ENCODE assay signal across 14 cellular contexts in the genomic region with DNA sequence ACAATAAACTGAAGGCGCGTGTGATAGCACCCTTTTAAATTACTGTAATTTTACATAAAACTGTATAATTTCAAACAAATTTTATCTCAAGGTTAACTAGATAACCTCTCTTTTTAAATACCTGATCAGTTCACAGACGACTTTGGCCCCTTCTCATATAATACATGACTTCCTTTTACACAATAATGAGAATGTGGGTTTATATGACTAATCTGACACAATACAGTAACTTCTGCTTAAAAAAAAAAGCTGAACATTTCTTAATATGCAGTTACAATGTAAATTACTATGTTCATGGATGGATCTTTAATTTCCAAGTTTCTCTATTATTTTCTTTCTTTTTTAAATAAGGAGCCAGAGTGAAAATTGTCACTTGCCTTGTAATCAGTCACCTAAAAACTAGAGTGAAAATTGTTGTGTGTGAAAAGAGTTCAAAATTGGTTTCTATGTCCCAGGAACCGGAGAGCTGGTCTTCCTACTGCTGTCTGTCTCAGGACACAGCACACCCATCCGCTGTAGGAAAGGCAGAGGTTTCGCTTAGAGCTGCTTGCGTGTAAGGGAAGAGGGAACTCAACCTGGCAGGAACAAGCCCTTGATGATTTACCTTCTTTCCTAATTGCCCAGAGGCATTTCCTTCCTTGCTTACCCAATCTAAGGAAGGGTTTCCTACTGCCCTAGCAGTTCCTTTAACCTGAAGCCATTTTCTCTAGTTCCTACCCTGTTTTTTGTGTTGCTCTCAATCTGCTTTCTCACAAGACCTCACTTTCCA. TPM values are rescaled to one million over a fixed set of nuclear protein-coding genes. Genes with fewer than 3 reads are reported as not detected.
DNase-seq lines count a peak whose midpoint lies in the region; ATAC-seq and TF ChIP-seq lines count a peak whose summit lies in the region.
"Had no signal": no experiment of that assay in that cellular context is flagged by ENCODE, and none has a peak within 500 bp of the region (broad histone marks: within the 10 kb centered on the region; RNA-seq: fewer than 3 reads in every experiment).

No MANE protein-coding gene starts in this region.

- POLR2A ChIA-PET in Panc1 (lab: Charles Lee): interaction anchor here (0.5 to 0.7 kb wide), 2 partner anchors 422 to 801 kb away, joined by 3 to 4 read pairs; no protein-coding TSS in a partner anchor

- H3K4me1 ChIP-seq in Panc1 (ENCODE audit: control insufficient read depth, insufficient read depth, low read length): peaks cover 42% of the 10 kb centered on the region
- H3K4me1 ChIP-seq: parathyroid adenoma had no signal

- peak; percentile 75 to 81 for DNase-seq in HL-60 (ENCODE audit: low read depth in 1 of 2, low spot score in 1 of 2)
- DNase-seq in Panc1 (ENCODE audit: low read depth, low spot score): no peak
- no peak for DNase-seq in epithelial cell of prostate (ENCODE audit: low read depth, low spot score)
- DNase-seq in renal cortical epithelial cell (ENCODE audit: low read depth): peak; percentile 40
- no peak for DNase-seq in foreskin fibroblast
- no peak for DNase-seq in GM19240 (ENCODE audit: insufficient read length, low spot score)
- no peak for DNase-seq in NCI-H524 (lab: John Stamatoyannopoulos, UW)
- DNase-seq in DMS114 treated with DMSO at 0.1 percent for 48 hours (lab: John Stamatoyannopoulos, UW; ENCODE audit: unreplicated experiment): no peak
- DNase-seq: activated T-cell treated with anti-CD3 and anti-CD28 coated beads, Interleukin-2, amount 50 U/mL, for 1 hour; BE2C; effector CD4-positive, alpha-beta T cell; heart left ventricle had no signal

- no TSS peak for BruUV-seq in Panc1 (replicated peaks; lab: Mats Ljungman, UMichigan)

- H3K27me3 ChIP-seq in HL-60 (ENCODE audit: insufficient read depth, poor library complexity, severe bottlenecking) (no peaks in the 10 kb centered on the region), Panc1 (ENCODE audit: control insufficient read depth, insufficient read depth, low read length) (no peaks in the 10 kb centered on the region)
- H3K27me3 ChIP-seq: BE2C, heart left ventricle had no signal

- H3K9me3 ChIP-seq in Panc1 (ENCODE audit: control insufficient read depth, insufficient read depth, low read depth, low read length): no peaks in the 10 kb centered on the region
- H3K9me3 ChIP-seq: BE2C, heart left ventricle had no signal

- peak overlapping the region; percentile 72 for H3K27ac ChIP-seq in HL-60 (replicated peaks)
- peak overlapping the region; percentile 72 for H3K27ac ChIP-seq in Panc1 (ENCODE audit: low read length)
- H3K27ac ChIP-seq in epithelial cell of prostate: peak overlapping the region; percentile 8
- H3K27ac ChIP-seq: parathyroid adenoma, VCaP had no signal

- no peaks in the 10 kb centered on the region for H3K36me3 ChIP-seq in Panc1 (ENCODE audit: control insufficient read depth, insufficient read depth, low read length)
- H3K36me3 ChIP-seq: BE2C, heart left ventricle had no signal

- intact Hi-C loops in Panc1 (cut with micrococcal nuclease; ENCODE audit: unreplicated experiment): no loop called here

- no peak for ATAC-seq in Panc1
- ATAC-seq: heart left ventricle had no signal

- TF ChIP-seq CTCF in HL-60 (IDR thresholded peaks at IDR 0.05; ENCODE audit: insufficient read depth, low read length) (no peak), Panc1 (IDR thresholded peaks at IDR 0.05) (no peak), foreskin fibroblast (IDR thresholded peaks at IDR 0.05; ENCODE audit: low read depth, low read length) (no peak)

- H3K4me3 ChIP-seq in HL-60 (replicated peaks; ENCODE audit: insufficient read depth, low read length) (no peak overlapping the region), Panc1 (ENCODE audit: low read depth in 2 of 2, low read length in 2 of 2) (no peak overlapping the region), foreskin fibroblast (ENCODE audit: low read depth in 1 of 2, low read length in 2 of 2) (no peak overlapping the region)
- H3K4me3 ChIP-seq: heart left ventricle had no signal

- CTCF ChIA-PET in Panc1 (lab: Charles Lee): no interaction called here

- in situ Hi-C loops in Panc1 (cut with HindIII; ENCODE audit: low pct_unique_long_range_greater_than_20kb, low sequenced_read_pairs): no loop called here

RNA-seq across cellular contexts. Expression of gene PLD1, which starts 33.3 kb away (rescaled TPM):
- total RNA-seq in Panc1 (2021; ENCODE audit: unreplicated experiment) (20.6 TPM), renal cortical epithelial cell (5.9 and 20.4 TPM in 2 replicates)
- 6.7 TPM for polyA plus RNA-seq in Panc1 (2012; ENCODE audit: insufficient read length)

Comparison
In these comparisons a context has a peak if more than half of its experiments do, and no peak if none do; other contexts are left out.
1. DNase-seq: peak in HL-60 (2 of 2) and renal cortical epithelial cell (single experiment); none in Panc1 (single experiment), epithelial cell of prostate (single experiment), foreskin fibroblast (0 of 2), GM19240 (single experiment), NCI-H524 (0 of 2) and DMS114 treated with DMSO at 0.1 percent for 48 hours (single experiment).
2. H3K27ac ChIP-seq: peak in every context shown above with its lines; median percentile 72 in HL-60; 72 in Panc1; 8 in epithelial cell of prostate.